9 cellular contexts compared by ENCODE assay signal in the genomic region with DNA sequence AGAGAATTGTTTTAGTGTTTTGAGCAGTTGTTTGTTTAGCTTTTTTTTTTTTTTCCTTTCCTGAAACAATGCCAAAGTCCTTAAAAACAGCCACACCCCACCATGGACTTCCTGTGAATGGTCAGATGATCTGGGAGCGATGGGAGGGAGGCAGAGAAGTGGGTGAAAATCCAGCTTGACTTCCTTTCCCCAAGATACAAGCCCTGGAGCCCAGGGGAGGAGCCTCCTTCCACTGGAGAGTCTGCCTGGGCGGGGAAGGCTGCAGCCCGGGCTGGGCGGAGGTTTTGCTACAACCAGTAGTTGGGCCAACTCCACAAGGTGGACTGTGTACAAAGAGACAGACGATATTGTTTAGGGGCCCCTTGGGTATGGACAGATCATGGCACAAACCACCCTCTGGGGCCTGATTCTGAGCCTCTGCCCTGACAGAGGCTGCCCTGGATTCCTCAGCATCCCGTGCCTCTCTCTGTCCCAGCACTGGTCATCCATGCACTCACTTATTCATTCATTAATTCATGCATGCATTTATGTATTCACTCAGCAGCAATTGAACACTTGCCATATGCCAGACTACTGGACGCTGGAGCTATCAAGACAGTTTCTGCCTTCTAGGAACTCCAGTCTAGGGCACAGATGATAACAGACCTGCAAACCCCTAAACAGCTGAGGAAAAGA. TPM values are rescaled to one million over a fixed set of nuclear protein-coding genes. Genes with fewer than 3 reads are reported as not detected.
A peak's percentile ranks its signal among the peaks of the same experiment; 100 is the strongest.
DNase-seq lines count a peak whose midpoint lies in the region; ATAC-seq, FAIRE-seq and TF ChIP-seq lines count a peak whose summit lies in the region.
"Had no signal": no experiment of that assay in that cellular context is flagged by ENCODE, and none has a peak within 500 bp of the region (broad histone marks: within the 10 kb centered on the region; RNA-seq: fewer than 3 reads in every experiment).

No MANE protein-coding gene starts in this region.

- H3K36me3 Mint-ChIP-seq in T-cell: peaks cover 3% of the 10 kb centered on the region

- no peaks in the 10 kb centered on the region for H3K27me3 ChIP-seq in pancreas

- H3K36me3 ChIP-seq in pancreas: no peaks in the 10 kb centered on the region

- DNase-seq in DMS53 treated with DMSO at 0.1 percent for 48 hours (lab: John Stamatoyannopoulos, UW; ENCODE audit: unreplicated experiment) (peak; percentile 84), NCI-H748 (lab: John Stamatoyannopoulos, UW; ENCODE audit: unreplicated experiment) (peak; percentile 67), fibroblast of gingiva (ENCODE audit: low read depth) (peak; percentile 76), pancreas (peak in 4 of 6 donors; percentile 39 to 65 (median 48)), T-cell (no peak), GM20000 (ENCODE audit: low spot score) (no peak)

- H3K4me3 Mint-ChIP-seq in T-cell: no peak overlapping the region

- FAIRE-seq in pancreas (lab: Jason Lieb, UNC): no peak
- FAIRE-seq: GM12878 had no signal

- H3K4me1 ChIP-seq in pancreas: peaks cover 5 to 9% (median 9%) of the 10 kb centered on the region in 3 donors

- H3K4me3 ChIP-seq in pancreas: no peak overlapping the region
- H3K4me3 ChIP-seq: GM12878 had no signal

- H3K27ac ChIP-seq in pancreas: no peak overlapping the region

- no peak overlapping the region for H3K27ac Mint-ChIP-seq in T-cell

- H3K9me3 Mint-ChIP-seq in T-cell: no peaks in the 10 kb centered on the region

- CTCF ChIA-PET in T-cell (lab: Charles Lee): no interaction called here

- TF ChIP-seq CTCF in pancreas (IDR thresholded peaks at IDR 0.05) (no peak), GM20000 (IDR thresholded peaks at IDR 0.05; ENCODE audit: extremely low read depth, missing control alignments) (no peak)

- no peaks in the 10 kb centered on the region for H3K9me3 ChIP-seq in pancreas

- H3K27me3 Mint-ChIP-seq in T-cell: no peaks in the 10 kb centered on the region

- POLR2A ChIA-PET in T-cell (lab: Charles Lee): interaction anchor here in 1 of 2 donors (0.6 kb wide), 1 partner anchor 30 kb away, joined by 3 read pairs; the partner anchor contains the start of gene WSB1

- ATAC-seq in pancreas: peak; percentile 23 to 66 (median 56)
- ATAC-seq in T-cell (replicated peaks in 1 of 4): no peak
- no peak for ATAC-seq in HG02840 (IDR thresholded peaks at IDR 0.05; ENCODE audit: low FRiP score, unreplicated experiment)
- ATAC-seq in HG02973 (IDR thresholded peaks at IDR 0.05; ENCODE audit: unreplicated experiment): no peak
- ATAC-seq: GM12878 had no signal

- intact Hi-C loops in pancreas (cut with DNase I): no loop called here

- WGBS in pancreas, 2 donors: 38 to 41% methylated on average over 7 of the region's 7 CpGs

- no peaks in the 10 kb centered on the region for H3K4me1 Mint-ChIP-seq in T-cell

RNA-seq across cellular contexts. Expression of gene WSB1, which starts 29.8 kb away (rescaled TPM):
- 10 to 100 TPM; 41.3 to 73.7 (median 50.3) TPM for total RNA-seq in pancreas
- polyA plus RNA-seq in pancreas: 10 to 100 TPM; 49.8 to 84.3 TPM
- total RNA-seq in T-cell: 100 to 1,000 TPM; 103 to 142 (median 115) TPM

Comparison
In these comparisons a context has a peak if more than half of its experiments do, and no peak if none do; other contexts are left out.
1. DNase-seq: peak in DMS53 treated with DMSO at 0.1 percent for 48 hours (single experiment), NCI-H748 (single experiment), fibroblast of gingiva (single experiment) and pancreas (4 of 6); none in T-cell (0 of 34) and GM20000 (single experiment).
2. ATAC-seq: peak in pancreas (4 of 4); none in T-cell (0 of 4), HG02840 (single experiment) and HG02973 (single experiment).